8 cellular contexts compared by ENCODE assay signal in genomic region chr15:45402955-45403892, GRCh38. TPM values are rescaled to one million over a fixed set of nuclear protein-coding genes. Genes with fewer than 3 reads are reported as not detected.
DNase-seq lines count a peak whose midpoint lies in the region; ATAC-seq, FAIRE-seq and TF ChIP-seq lines count a peak whose summit lies in the region.

No MANE protein-coding gene starts in this region.

- H2BK120ac ChIP-seq in IMR-90 (ENCODE audit: low read depth, low read length) (no peak overlapping the region), H1 (replicated peaks; ENCODE audit: low read depth, low read length) (no peak overlapping the region)

- H3K4me1 Mint-ChIP-seq in activated CD4-positive, alpha-beta T cell treated with anti-CD3 and anti-CD28 coated beads, Interleukin-2, amount 10 ng/mL, durations not matched to agents 24 days and 14 days = peaks cover 27% of the 10 kb centered on the region

- H4K20me1 ChIP-seq in IMR-90 (ENCODE audit: insufficient read depth, low read length) = peaks cover 21% of the 10 kb centered on the region
- H4K20me1 ChIP-seq in H1 (replicated peaks in 1 of 2; ENCODE audit: control insufficient read depth in 1 of 2, insufficient read depth in 2 of 2, low read length in 2 of 2) = peaks cover 2 to 6% of the 10 kb centered on the region in 2 experiments

- H3K4me1 ChIP-seq in IMR-90 (ENCODE audit: control insufficient read depth, insufficient read depth, low read length) (no peaks in the 10 kb centered on the region), H1 (replicated peaks in 1 of 4; ENCODE audit: control insufficient read depth in 3 of 4, insufficient read depth in 4 of 4, low read length in 3 of 4) (peaks cover 0 to 7% (median 0%) of the 10 kb centered on the region in 4 experiments; a peak in 2 of 7 replicates), mucosa of descending colon (ENCODE audit: low read depth) (peaks cover 22% of the 10 kb centered on the region), stomach smooth muscle (ENCODE audit: control insufficient read depth, insufficient read depth, low read length) (peaks cover 16% of the 10 kb centered on the region)

- H3K9me3 Mint-ChIP-seq in activated CD4-positive, alpha-beta T cell treated with anti-CD3 and anti-CD28 coated beads, Interleukin-2, amount 10 ng/mL, durations not matched to agents 24 days and 14 days = no peaks in the 10 kb centered on the region

- peaks cover 5% of the 10 kb centered on the region for H3K23me2 ChIP-seq in H1 (ENCODE audit: low read depth, low read length)

- TF ChIP-seq CTCF in IMR-90 (conservative IDR thresholded peaks at IDR 0.05; ENCODE audit: low read depth, low read length) = no peak
- no peak for TF ChIP-seq CTCF in H1 (IDR thresholded peaks at IDR 0.05; ENCODE audit: control extremely low read depth in 1 of 3, insufficient read depth in 1 of 3, low read depth in 1 of 3, low read length in 3 of 3)
- no peak for TF ChIP-seq CTCF in mucosa of descending colon (IDR thresholded peaks at IDR 0.05)

- H3K9ac ChIP-seq in IMR-90 (ENCODE audit: low read depth, low read length) (peak overlapping the region; percentile 79), H1 (replicated peaks in 1 of 4; ENCODE audit: extremely low read depth in 1 of 4, low read depth in 3 of 4, low read length in 3 of 4) (peak overlapping the region; percentile 88 to 95 (median 93)), stomach smooth muscle (ENCODE audit: low read length in 2 of 2) (peak overlapping the region; percentile 91 to 96)

- peak overlapping the region; percentile 90 for H3K4me3 Mint-ChIP-seq in activated CD4-positive, alpha-beta T cell treated with anti-CD3 and anti-CD28 coated beads, Interleukin-2, amount 10 ng/mL, durations not matched to agents 24 days and 14 days

- H3K79me1 ChIP-seq in IMR-90 (ENCODE audit: low read depth in 1 of 2, low read length in 2 of 2) = peaks cover 5 to 36% of the 10 kb centered on the region in 2 experiments; a peak in 3 of 4 replicates
- no peaks in the 10 kb centered on the region for H3K79me1 ChIP-seq in H1 (ENCODE audit: low read depth, low read length)

- TF ChIP-seq EP300 in H1 (IDR thresholded peaks at IDR 0.05; ENCODE audit: borderline replicate concordance in 1 of 2, low read depth in 2 of 2, low read length in 2 of 2) = no peak

- FAIRE-seq in H1 (lab: Jason Lieb, UNC) = no peak

- peaks cover 4 to 27% of the 10 kb centered on the region in 2 experiments for H3K79me2 ChIP-seq in H1 (ENCODE audit: control insufficient read depth in 1 of 2, insufficient read depth in 2 of 2, low read length in 2 of 2)

- no peak overlapping the region for H2BK15ac ChIP-seq in IMR-90 (ENCODE audit: low read depth, low read length)
- H2BK15ac ChIP-seq in H1 (ENCODE audit: low read length) = no peak overlapping the region

- H3K27ac ChIP-seq in IMR-90 (ENCODE audit: insufficient read depth, low read length) (peak overlapping the region; percentile 75), H1 (ENCODE audit: low read depth, low read length) (peak overlapping the region; percentile 88; the same call in 1 of the 2 replicates), stomach smooth muscle (ENCODE audit: low read length) (peak overlapping the region; percentile 78)

- TF ChIP-seq RAD21 in IMR-90 (IDR thresholded peaks at IDR 0.05; ENCODE audit: low read length) (no peak), H1 (IDR thresholded peaks at IDR 0.05 in 1 of 2, conservative IDR thresholded peaks at IDR 0.05 in 1 of 2; ENCODE audit: low read depth in 2 of 2, low read length in 2 of 2) (no peak)

- H3K4ac ChIP-seq in IMR-90 (ENCODE audit: low read depth, low read length) = no peak overlapping the region
- H3K4ac ChIP-seq in H1 (replicated peaks; ENCODE audit: insufficient read length, low read depth, low read length) = no peak overlapping the region

- ATAC-seq in GM21619 (IDR thresholded peaks at IDR 0.05; ENCODE audit: unreplicated experiment) (peak; percentile 22), IMR-90 (ENCODE audit: low read depth) (peak; percentile 9), mucosa of descending colon (peak; percentile 44)

- H3K27me3 Mint-ChIP-seq in activated CD4-positive, alpha-beta T cell treated with anti-CD3 and anti-CD28 coated beads, Interleukin-2, amount 10 ng/mL, durations not matched to agents 24 days and 14 days = no peaks in the 10 kb centered on the region

- H2BK5ac ChIP-seq in IMR-90 (ENCODE audit: low read depth, low read length, poor library complexity, severe bottlenecking) (peak overlapping the region; percentile 50), H1 (ENCODE audit: low read depth, low read length) (peak overlapping the region; percentile 83)

- CTCF ChIA-PET in IMR-90 (lab: Yijun Ruan, JAX) = interaction anchor here (1.2 to 5.2 kb wide), 2 partner anchors 96 to 241 kb away, joined by 3 to 27 read pairs; no protein-coding TSS in a partner anchor
- CTCF ChIA-PET in H1 (lab: Charles Lee; ENCODE audit: partially characterized antibody) = interaction anchor here (1.0 to 9.3 kb wide), 9 partner anchors 9 to 240 kb away, joined by 3 to 97 read pairs (median 3); no protein-coding TSS in a partner anchor

- H2AFZ ChIP-seq in IMR-90 (replicated peaks; ENCODE audit: low read length, poor library complexity) = peak overlapping the region; percentile 99
- peak overlapping the region; percentile 52; the same call in 1 of the 2 replicates for H2AFZ ChIP-seq in H1 (ENCODE audit: low read length)

- TSS peak; percentile 31 for BruUV-seq in IMR-90 (replicated peaks; lab: Mats Ljungman, UMichigan)

- H3K27ac Mint-ChIP-seq in activated CD4-positive, alpha-beta T cell treated with anti-CD3 and anti-CD28 coated beads, Interleukin-2, amount 10 ng/mL, durations not matched to agents 24 days and 14 days = peak overlapping the region; percentile 87

- H2BK20ac ChIP-seq in IMR-90 (ENCODE audit: low read depth, low read length) (no peak overlapping the region), H1 (ENCODE audit: low read length) (no peak overlapping the region)

- H3K36me3 ChIP-seq in IMR-90 (ENCODE audit: control insufficient read depth, insufficient read depth, low read length) (peaks cover 7% of the 10 kb centered on the region), H1 (ENCODE audit: control insufficient read depth in 2 of 4, insufficient read depth in 4 of 4, low read length in 3 of 4) (peaks cover 6 to 34% (median 16%) of the 10 kb centered on the region in 4 experiments; a peak in 7 of 8 replicates), mucosa of descending colon (ENCODE audit: low read depth) (no peaks in the 10 kb centered on the region), stomach smooth muscle (ENCODE audit: control insufficient read depth in 2 of 2, insufficient read depth in 2 of 2, low read length in 2 of 2) (peaks cover 8 to 11% of the 10 kb centered on the region in 2 donors)

- intact Hi-C loops in IMR-90 (cut with micrococcal nuclease) = loop anchor here (1.0 to 2.0 kb wide), 3 partner anchors 55 to 203 kb away; partner anchors contain the start of gene BLOC1S6
- intact Hi-C loops in activated CD4-positive, alpha-beta T cell treated with anti-CD3 and anti-CD28 coated beads, Interleukin-2, amount 10 ng/mL, durations not matched to agents 24 days and 14 days (cut with micrococcal nuclease) = loop anchor here (1.0 to 10.0 kb wide), 5 partner anchors 52 to 678 kb away; partner anchors contain the start of gene BLOC1S6
- intact Hi-C loops in mucosa of descending colon (cut with DNase I, micrococcal nuclease) = loop anchor here in 1 of 2 donors (10.0 kb wide), 1 partner anchor 198 kb away; no protein-coding TSS in a partner anchor

- peaks cover 5% of the 10 kb centered on the region; the same call in 1 of the 2 replicates for H3K9me1 ChIP-seq in IMR-90 (ENCODE audit: insufficient read depth, low read length)

- 2% methylated on average over 32 of the region's 79 CpGs; no CpG with 5 or more reads in 1 of the 2 experiments for WGBS in IMR-90 (ENCODE audit: extremely low coverage in 2 of 2, insufficient read length in 1 of 2), 2 experiments
- WGBS in H1 (ENCODE audit: extremely low coverage in 1 of 2, insufficient coverage in 1 of 2, insufficient read length in 1 of 2, insufficient replicate concordance in 2 of 2, low coverage in 1 of 2, low lambda C conversion rate in 2 of 2, missing lambda C conversion rate in 1 of 2), 2 experiments = 2% methylated on average over 41 of the region's 79 CpGs; no CpG with 5 or more reads in 1 of the 2 experiments

- H4K5ac ChIP-seq in IMR-90 (ENCODE audit: low read depth, low read length) (no peak overlapping the region), H1 (ENCODE audit: insufficient read length, low read depth, low read length) (no peak overlapping the region)

- H3K23ac ChIP-seq in IMR-90 (ENCODE audit: low read depth, low read length) (peak overlapping the region; percentile 71), H1 (ENCODE audit: insufficient read length) (no peak overlapping the region)

- peaks cover 33% of the 10 kb centered on the region for H3K36me3 Mint-ChIP-seq in activated CD4-positive, alpha-beta T cell treated with anti-CD3 and anti-CD28 coated beads, Interleukin-2, amount 10 ng/mL, durations not matched to agents 24 days and 14 days (ENCODE audit: low read depth)

- H2AK5ac ChIP-seq in IMR-90 (ENCODE audit: low read depth, low read length) (peak overlapping the region; percentile 33; the same call in 1 of the 2 replicates), H1 (ENCODE audit: low read depth, low read length) (no peak overlapping the region)

- no peak overlapping the region for H3K18ac ChIP-seq in IMR-90 (ENCODE audit: low read depth, low read length)
- 0 out of 2 replicates have a peak overlapping the region, but pooled peaks have one; percentile 4 for H3K18ac ChIP-seq in H1 (ENCODE audit: extremely low read depth, low read length)

- TF ChIP-seq POLR2A in IMR-90 (IDR thresholded peaks at IDR 0.05; ENCODE audit: low read depth, low read length) = no peak
- no peak for TF ChIP-seq POLR2A in H1 (IDR thresholded peaks at IDR 0.05; ENCODE audit: control extremely low read depth in 1 of 2, low read depth in 2 of 2, low read length in 2 of 2)

- H3K27me3 ChIP-seq in IMR-90 (ENCODE audit: control insufficient read depth, insufficient read depth, low read length) (no peaks in the 10 kb centered on the region), H1 (replicated peaks in 1 of 4; ENCODE audit: control insufficient read depth in 3 of 4, extremely low read depth in 1 of 4, insufficient read depth in 3 of 4, low read length in 3 of 4) (no peaks in the 10 kb centered on the region), stomach smooth muscle (ENCODE audit: control insufficient read depth in 1 of 2, insufficient read depth in 2 of 2, low read length in 2 of 2) (no peaks in the 10 kb centered on the region)

- H3K4me2 ChIP-seq in IMR-90 (ENCODE audit: low read depth, low read length) = peak overlapping the region; percentile 85
- H3K4me2 ChIP-seq in H1 (ENCODE audit: insufficient read depth in 1 of 2, low read depth in 2 of 2, low read length in 2 of 2) = peak overlapping the region; percentile 75 to 85

- H2AK9ac ChIP-seq in IMR-90 (replicated peaks; ENCODE audit: low read depth, low read length, poor library complexity) = peak overlapping the region; percentile 89

- DNase-seq in ELF-1 (ENCODE audit: low read depth, low spot score) (peak; percentile 49), IMR-90 (peak; percentile 59), H1 (ENCODE audit: low read depth in 1 of 2, low spot score in 2 of 2) (peak in 1 of 2 experiments; percentile 56), mucosa of descending colon (peak; percentile 46 to 70 (median 67)), medulla oblongata (ENCODE audit: extremely low spot score) (no peak)
- DNase-seq in activated CD4-positive, alpha-beta T cell treated with anti-CD3 and anti-CD28 coated beads, Interleukin-2, amount 10 ng/mL, durations not matched to agents 24 days and 14 days = peak; percentile 78

- no peak overlapping the region for H2BK12ac ChIP-seq in H1 (ENCODE audit: low read depth, low read length)

- H3K9me3 ChIP-seq in IMR-90 (ENCODE audit: control insufficient read depth, insufficient read depth, low read length) (no peaks in the 10 kb centered on the region), H1 (ENCODE audit: insufficient read depth in 2 of 2, low read depth in 1 of 2, low read length in 1 of 2) (no peaks in the 10 kb centered on the region), mucosa of descending colon (no peaks in the 10 kb centered on the region), stomach smooth muscle (ENCODE audit: control insufficient read depth in 2 of 2, low read length in 2 of 2) (no peaks in the 10 kb centered on the region)

- H3K56ac ChIP-seq in IMR-90 (ENCODE audit: extremely low read depth, insufficient read depth, low read length) = no peak overlapping the region
- no peak overlapping the region for H3K56ac ChIP-seq in H1 (replicated peaks; ENCODE audit: insufficient read length, low read depth, low read length)

- H4K8ac ChIP-seq in IMR-90 (ENCODE audit: low read depth in 2 of 2, low read length in 2 of 2) (peak overlapping the region; percentile 22 to 60; a peak in 2 of 4 replicates), H1 (ENCODE audit: extremely low read depth, insufficient read depth, low read length) (peak overlapping the region; percentile 98)

- dilution Hi-C loops in IMR-90 (cut with HindIII; ENCODE audit: low sequenced_read_pairs, unreplicated experiment) = no loop called here

- H4K91ac ChIP-seq in IMR-90 (ENCODE audit: insufficient read depth, low read depth, low read length) (no peak overlapping the region), H1 (replicated peaks; ENCODE audit: insufficient read length, low read length) (peak overlapping the region; percentile 40)

- H3K4me3 ChIP-seq in IMR-90 (ENCODE audit: insufficient read depth, low read depth, low read length) = peak overlapping the region; percentile 71
- peak overlapping the region; percentile 81 to 99 (median 85) for H3K4me3 ChIP-seq in H1 (ENCODE audit: extremely low read depth in 1 of 4, insufficient read depth in 2 of 4, low read depth in 3 of 4, low read length in 4 of 4)
- peak overlapping the region; percentile 96 for H3K4me3 ChIP-seq in mucosa of descending colon
- peak overlapping the region; percentile 87 to 93 for H3K4me3 ChIP-seq in stomach smooth muscle (ENCODE audit: low read length in 2 of 2)

- H3K14ac ChIP-seq in IMR-90 (replicated peaks; ENCODE audit: low read depth, low read length) = 0 out of 2 replicates have a peak overlapping the region, but pooled peaks have one; percentile 11
- H3K14ac ChIP-seq in H1 (ENCODE audit: insufficient read length) = no peak overlapping the region

- POLR2A ChIA-PET in IMR-90 (lab: Charles Lee; ENCODE audit: unreplicated experiment) (interaction anchor here (1.0 to 1.5 kb wide), 2 partner anchors 183 to 238 kb away, joined by 3 to 4 read pairs; no protein-coding TSS in a partner anchor), H1 (lab: Charles Lee; ENCODE audit: partially characterized antibody) (interaction anchor here (0.5 to 2.9 kb wide), 19 partner anchors 9 to 243 kb away, joined by 3 to 22 read pairs (median 4); partner anchors contain the start of genes BLOC1S6 and GATM)

- in situ Hi-C loops in IMR-90 (cut with MboI; ENCODE audit: low sequenced_read_pairs) = loop anchor here (5.0 kb wide), 1 partner anchor 241 kb away; no protein-coding TSS in a partner anchor

RNA-seq across cellular contexts. Expression of gene GATM, which starts 24.9 kb away (rescaled TPM):
- total RNA-seq in IMR-90 (2012; rRNA removed) (0.18 and 0.28 TPM in 2 replicates), mucosa of descending colon (10 to 100 TPM in 1 of 3 donors, 1 to 10 TPM in 2; 7.7 to 21.2 (median 8.9) TPM)
- polyA plus RNA-seq in IMR-90 (2012; rRNA removed) (0.10 and 0.14 TPM in 2 replicates), H1 (2011; rRNA removed) (13.5 and 15.1 TPM in 2 replicates)
- polyA plus RNA-seq in IMR-90 (2012; cell fraction: cytosol; rRNA removed) = 0.04 TPM in 1 of 2 replicates, not detected in the other
- 0.08 and 0.16 TPM in 2 replicates for polyA plus RNA-seq in IMR-90 (2012; cell fraction: nucleus; rRNA removed; ENCODE audit: low replicate concordance)
- total RNA-seq in activated CD4-positive, alpha-beta T cell treated with anti-CD3 and anti-CD28 coated beads, Interleukin-2, amount 10 ng/mL, durations not matched to agents 24 days and 14 days = 0.65 and 1.0 TPM in 2 replicates
- 10.0 and 10.2 TPM in 2 replicates for total RNA-seq in H1 (2021; fragmentation: NEBNext Ultra II Directional; extraction: Animal tissue kit (Norgen Biotek cat#: 25700))
- polyA plus RNA-seq in H1 (2011; cell fraction: cytosol; rRNA removed) = 19.1 TPM
- polyA plus RNA-seq in H1 (2011; cell fraction: nucleus; rRNA removed) = 12.6 TPM
- 9.0 to 12.4 TPM (median 10.1 TPM) in 4 replicates for polyA plus RNA-seq in H1 (2012, experiment 1 of 2)
- 3.4 TPM for polyA plus RNA-seq in H1 (2012, experiment 2 of 2)
- polyA plus RNA-seq in H1 (2013, experiment 1 of 2) = 8.9 TPM
- 9.0 TPM for polyA plus RNA-seq in H1 (2013, experiment 2 of 2)
- 15.5 and 22.0 TPM in 2 replicates for polyA minus RNA-seq in H1 (2011; rRNA and poly(A)+ RNA removed)
- polyA minus RNA-seq in H1 (2011; cell fraction: cytosol; rRNA and poly(A)+ RNA removed) = 8.5 TPM
- polyA minus RNA-seq in H1 (2011; cell fraction: nucleus; rRNA and poly(A)+ RNA removed) = 17.3 TPM
